Comparison of ENCODE assay signal across 27 cellular contexts in genomic region chr20:20456736-20457135, GRCh38.
"Had no signal": no experiment of that assay in that cellular context is flagged by ENCODE, and none has a peak within 500 bp of the region (broad histone marks: within the 10 kb centered on the region; RNA-seq: fewer than 3 reads in every experiment).

No MANE protein-coding gene starts in this region.

- H3K27ac Mint-ChIP-seq: activated CD4-positive, alpha-beta memory T cell treated with anti-CD3 and anti-CD28 coated beads, Interleukin-2, amount 10 ng/mL, durations not matched to agents 7 days and 5 days; activated CD4-positive, alpha-beta T cell treated with anti-CD3 and anti-CD28 coated beads, Interleukin-2, amount 10 ng/mL, durations not matched to agents 24 days and 14 days; activated naive CD4-positive, alpha-beta T cell treated with anti-CD3 and anti-CD28 coated beads, Interleukin-2, amount 10 ng/mL, durations not matched to agents 7 days and 5 days; naive thymus-derived CD8-positive, alpha-beta T cell; neural progenitor cell; stimulated activated memory B cell treated with anti-CD40 and anti-IgM and Interleukin-4, amounts not matched to agents 10 μg/mL and 1 μg/mL and 100 μg/mL, for 72 hours; stimulated activated naive CD8-positive, alpha-beta T cell treated with anti-CD3 and anti-CD28 coated beads, Interleukin-15, amount 100 ng/mL, for 72 hours; type B pancreatic cell had no signal

- H3K27me3 Mint-ChIP-seq: activated CD4-positive, alpha-beta memory T cell treated with anti-CD3 and anti-CD28 coated beads, Interleukin-2, amount 10 ng/mL, durations not matched to agents 7 days and 5 days; activated CD4-positive, alpha-beta T cell treated with anti-CD3 and anti-CD28 coated beads, Interleukin-2, amount 10 ng/mL, durations not matched to agents 24 days and 14 days; activated naive CD4-positive, alpha-beta T cell treated with anti-CD3 and anti-CD28 coated beads, Interleukin-2, amount 10 ng/mL, durations not matched to agents 7 days and 5 days; activated T-cell treated with anti-CD3 and anti-CD28 coated beads, Interleukin-2, amount 50 U/mL, for 24 hours; central memory CD8-positive, alpha-beta T cell; naive thymus-derived CD8-positive, alpha-beta T cell; stimulated activated memory B cell treated with anti-CD40 and anti-IgM and Interleukin-4, amounts not matched to agents 10 μg/mL and 1 μg/mL and 100 μg/mL, for 72 hours; stimulated activated naive CD8-positive, alpha-beta T cell treated with anti-CD3 and anti-CD28 coated beads, Interleukin-15, amount 100 ng/mL, for 72 hours had no signal

- DNase-seq: activated CD4-positive, alpha-beta memory T cell treated with anti-CD3 and anti-CD28 coated beads, Interleukin-2, amount 10 ng/mL, durations not matched to agents 7 days and 5 days; activated CD4-positive, alpha-beta T cell treated with anti-CD3 and anti-CD28 coated beads, Interleukin-2, amount 10 ng/mL, durations not matched to agents 24 days and 14 days; activated CD4-positive, CD25-positive, alpha-beta regulatory T cell treated with anti-CD3 and anti-CD28 coated beads, Interleukin-2, amount 50 U/mL, for 72 hours; activated CD8-positive, alpha-beta memory T cell treated with anti-CD3 and anti-CD28 coated beads, Interleukin-2, amount 50 U/mL, for 48 hours; activated gamma-delta T cell; activated naive CD4-positive, alpha-beta T cell treated with anti-CD3 and anti-CD28 coated beads, Interleukin-2, amount 10 ng/mL, durations not matched to agents 7 days and 5 days; activated T-cell treated with anti-CD3 and anti-CD28 coated beads, Interleukin-2, amount 50 U/mL, for 24 hours; amygdala; dermis blood vessel endothelial cell; effector CD4-positive, alpha-beta T cell; gastrocnemius medialis; left cardiac atrium; naive thymus-derived CD8-positive, alpha-beta T cell; stimulated activated CD4-positive, alpha-beta T cell treated with anti-CD3 and anti-CD28 coated beads, Interleukin-1b, Interleukin-23, amount 100 ng/mL, for 48 hours; stimulated activated CD4-positive, alpha-beta T cell treated with anti-CD3 and anti-CD28 coated beads, Interleukin-4, amount 100 ng/mL, for 4 hours; stimulated activated CD8-positive, alpha-beta memory T cell treated with anti-CD3 and anti-CD28 coated beads, Interleukin-4, amount 100 ng/mL, for 48 hours; stimulated activated naive CD8-positive, alpha-beta T cell treated with anti-CD3 and anti-CD28 coated beads, Interleukin-15, amount 100 ng/mL, for 72 hours; substantia nigra; uterus had no signal

- H3K4me3 Mint-ChIP-seq: activated CD4-positive, alpha-beta memory T cell treated with anti-CD3 and anti-CD28 coated beads, Interleukin-2, amount 10 ng/mL, durations not matched to agents 7 days and 5 days; activated CD4-positive, alpha-beta T cell treated with anti-CD3 and anti-CD28 coated beads, Interleukin-2, amount 10 ng/mL, durations not matched to agents 24 days and 14 days; activated naive CD4-positive, alpha-beta T cell treated with anti-CD3 and anti-CD28 coated beads, Interleukin-2, amount 10 ng/mL, durations not matched to agents 7 days and 5 days; activated T-cell treated with anti-CD3 and anti-CD28 coated beads, Interleukin-2, amount 50 U/mL, for 24 hours; central memory CD8-positive, alpha-beta T cell; naive thymus-derived CD8-positive, alpha-beta T cell; neural progenitor cell; stimulated activated memory B cell treated with anti-CD40 and anti-IgM and Interleukin-4, amounts not matched to agents 10 μg/mL and 1 μg/mL and 100 μg/mL, for 72 hours; stimulated activated naive CD8-positive, alpha-beta T cell treated with anti-CD3 and anti-CD28 coated beads, Interleukin-15, amount 100 ng/mL, for 72 hours; type B pancreatic cell had no signal

- H3K4me3 ChIP-seq: esophagus muscularis mucosa, gastrocnemius medialis, hepatocyte, neural progenitor cell, right atrium auricular region, smooth muscle cell, uterus had no signal

- H3K9me3 Mint-ChIP-seq: activated CD4-positive, alpha-beta memory T cell treated with anti-CD3 and anti-CD28 coated beads, Interleukin-2, amount 10 ng/mL, durations not matched to agents 7 days and 5 days; activated CD4-positive, alpha-beta T cell treated with anti-CD3 and anti-CD28 coated beads, Interleukin-2, amount 10 ng/mL, durations not matched to agents 24 days and 14 days; activated naive CD4-positive, alpha-beta T cell treated with anti-CD3 and anti-CD28 coated beads, Interleukin-2, amount 10 ng/mL, durations not matched to agents 7 days and 5 days; activated T-cell treated with anti-CD3 and anti-CD28 coated beads, Interleukin-2, amount 50 U/mL, for 24 hours; central memory CD8-positive, alpha-beta T cell; naive thymus-derived CD8-positive, alpha-beta T cell; neural progenitor cell; stimulated activated memory B cell treated with anti-CD40 and anti-IgM and Interleukin-4, amounts not matched to agents 10 μg/mL and 1 μg/mL and 100 μg/mL, for 72 hours; stimulated activated naive CD8-positive, alpha-beta T cell treated with anti-CD3 and anti-CD28 coated beads, Interleukin-15, amount 100 ng/mL, for 72 hours; type B pancreatic cell had no signal
